8 cellular contexts compared by ENCODE assay signal in genomic region chr20:7415427-7415826, GRCh38.
"Had no signal": no experiment of that assay in that cellular context is flagged by ENCODE, and none has a peak within 500 bp of the region (broad histone marks: within the 10 kb centered on the region; RNA-seq: fewer than 3 reads in every experiment).

No MANE protein-coding gene starts in this region.

- H3K4me3 ChIP-seq: GM12878 had no signal

- ATAC-seq: GM12878 had no signal

- FAIRE-seq: G401.6, GM12878, GM12891, GM12892, GM18507, GM19239 had no signal

- DNase-seq: GDM1, GF-D8 had no signal
